Comparison of ENCODE assay signal across 8 cellular contexts in the genomic region with DNA sequence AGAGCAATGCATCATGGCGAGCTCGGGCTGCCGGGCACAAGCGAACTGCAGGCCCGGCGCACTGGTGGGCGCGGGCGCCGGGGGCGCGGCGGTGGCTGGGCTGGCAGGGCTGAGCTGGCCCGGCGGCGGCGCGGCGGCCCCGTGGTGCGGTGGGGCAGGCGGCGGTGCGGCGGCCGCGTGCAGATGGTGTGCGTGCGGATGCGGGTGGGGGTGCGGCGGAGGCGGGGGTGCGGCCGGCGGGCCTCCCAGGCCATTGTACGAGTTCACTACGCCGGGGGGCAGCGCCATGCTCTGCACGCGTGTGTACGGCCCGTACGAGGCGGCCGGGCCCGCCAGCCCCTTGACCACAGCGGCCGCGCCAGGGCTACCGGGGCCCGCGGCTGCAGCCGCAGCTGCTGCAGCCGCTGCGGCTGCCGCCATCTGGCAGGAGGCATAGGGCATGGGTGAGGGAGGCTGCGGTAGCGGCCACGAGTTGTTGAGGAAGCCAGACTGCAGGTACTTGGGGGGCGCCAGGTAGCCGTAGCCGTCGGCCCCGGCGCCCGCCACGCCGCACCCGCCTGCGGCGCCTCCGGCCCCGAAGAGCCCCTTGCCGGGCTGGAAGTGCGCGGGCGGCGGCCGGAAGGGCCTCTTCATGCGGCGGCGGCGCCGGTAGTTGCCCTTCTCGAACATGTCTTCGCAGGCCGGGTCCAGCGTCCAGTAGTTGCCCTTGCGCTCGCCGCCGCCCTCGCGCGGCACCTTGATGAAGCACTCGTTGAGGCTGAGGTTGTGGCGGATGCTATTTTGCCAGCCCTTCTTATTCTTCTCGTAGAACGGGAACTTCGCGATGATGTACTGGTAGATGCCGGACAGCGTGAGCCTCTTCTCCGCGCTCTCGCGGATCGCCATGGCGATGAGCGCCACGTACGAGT. TPM values are rescaled to one million over a fixed set of nuclear protein-coding genes. Genes with fewer than 3 reads are reported as not detected.
DNase-seq lines count a peak whose midpoint lies in the region; ATAC-seq lines count a peak whose summit lies in the region.

No MANE protein-coding gene starts in this region.

- H3K27me3 Mint-ChIP-seq in activated CD4-positive, alpha-beta T cell treated with anti-CD3 and anti-CD28 coated beads, Interleukin-2, amount 10 ng/mL, durations not matched to agents 24 days and 14 days = peaks cover 83% of the 10 kb centered on the region

- peak overlapping the region; percentile 49 for H3K4me3 ChIP-seq in effector memory CD4-positive, alpha-beta T cell (ENCODE audit: insufficient read depth, low read depth, low read length, poor library complexity, severe bottlenecking)

- H3K4me1 Mint-ChIP-seq in activated CD4-positive, alpha-beta T cell treated with anti-CD3 and anti-CD28 coated beads, Interleukin-2, amount 10 ng/mL, durations not matched to agents 24 days and 14 days = peaks cover 21% of the 10 kb centered on the region

- H3K27me3 ChIP-seq in effector memory CD4-positive, alpha-beta T cell (replicated peaks; ENCODE audit: control insufficient read depth, insufficient read depth, low read length, poor library complexity, severe bottlenecking) = peaks cover 78% of the 10 kb centered on the region

- H3K27ac ChIP-seq in effector memory CD4-positive, alpha-beta T cell (ENCODE audit: insufficient read depth, low read length, poor library complexity, severe bottlenecking) = no peak overlapping the region

- H3K9me3 Mint-ChIP-seq in activated CD4-positive, alpha-beta T cell treated with anti-CD3 and anti-CD28 coated beads, Interleukin-2, amount 10 ng/mL, durations not matched to agents 24 days and 14 days = peaks cover 3% of the 10 kb centered on the region

- peak; percentile 77 for DNase-seq in activated CD4-positive, alpha-beta T cell treated with anti-CD3 and anti-CD28 coated beads, Interleukin-2, amount 10 ng/mL, durations not matched to agents 24 days and 14 days
- DNase-seq in activated CD4-positive, alpha-beta T cell treated with anti-CD3 and anti-CD28 coated beads, Interleukin-2, amount 50 U/mL, for 1 hour = no peak
- DNase-seq in NOMO-1 treated with DMSO at 0.1 percent for 48 hours (lab: John Stamatoyannopoulos, UW; ENCODE audit: unreplicated experiment) = peak; percentile 79
- DNase-seq in effector memory CD4-positive, alpha-beta T cell = no peak
- DNase-seq in myocyte (ENCODE audit: low read depth) = peak; percentile 67
- no peak for DNase-seq in SKM-1 (lab: John Stamatoyannopoulos, UW; ENCODE audit: unreplicated experiment)
- DNase-seq in G401 (ENCODE audit: low spot score) = no peak

- intact Hi-C loops in activated CD4-positive, alpha-beta T cell treated with anti-CD3 and anti-CD28 coated beads, Interleukin-2, amount 10 ng/mL, durations not matched to agents 24 days and 14 days (cut with micrococcal nuclease) = loop anchor here (1.0 to 5.0 kb wide), 2 partner anchors 10 to 1174 kb away; no protein-coding TSS in a partner anchor

- in situ Hi-C loops in G401 (cut with HindIII; ENCODE audit: low sequenced_read_pairs) = no loop called here

- peaks cover 52% of the 10 kb centered on the region for H3K4me1 ChIP-seq in effector memory CD4-positive, alpha-beta T cell (ENCODE audit: control insufficient read depth, insufficient read depth, low read length, poor library complexity, severe bottlenecking)

- peak overlapping the region; percentile 48 for H3K27ac Mint-ChIP-seq in activated CD4-positive, alpha-beta T cell treated with anti-CD3 and anti-CD28 coated beads, Interleukin-2, amount 10 ng/mL, durations not matched to agents 24 days and 14 days

- peak overlapping the region; percentile 79 for H3K4me3 Mint-ChIP-seq in activated CD4-positive, alpha-beta T cell treated with anti-CD3 and anti-CD28 coated beads, Interleukin-2, amount 10 ng/mL, durations not matched to agents 24 days and 14 days

- H3K36me3 ChIP-seq in effector memory CD4-positive, alpha-beta T cell (ENCODE audit: control insufficient read depth, insufficient read depth, low read length) = no peaks in the 10 kb centered on the region

- peaks cover 9% of the 10 kb centered on the region for H3K36me3 Mint-ChIP-seq in activated CD4-positive, alpha-beta T cell treated with anti-CD3 and anti-CD28 coated beads, Interleukin-2, amount 10 ng/mL, durations not matched to agents 24 days and 14 days (ENCODE audit: low read depth)

- ATAC-seq in GM21367 (IDR thresholded peaks at IDR 0.05; ENCODE audit: unreplicated experiment) = no peak

- H3K9me3 ChIP-seq in effector memory CD4-positive, alpha-beta T cell (ENCODE audit: control insufficient read depth, low read length) = no peaks in the 10 kb centered on the region

RNA-seq across cellular contexts. Expression of a gene that starts 1.0 kb away (rescaled TPM):
- not detected in 2 replicates for total RNA-seq in activated CD4-positive, alpha-beta T cell treated with anti-CD3 and anti-CD28 coated beads, Interleukin-2, amount 10 ng/mL, durations not matched to agents 24 days and 14 days
- 3.0 and 3.1 TPM in 2 replicates for total RNA-seq in myocyte
- 1.7 TPM for polyA plus RNA-seq in myocyte (2012)
- total RNA-seq in G401 (2014; rRNA removed; shearing (Covaris generic)) = 0.06 TPM in 1 of 2 replicates, not detected in the other

RNA-seq across cellular contexts. Expression of a gene that starts 1.1 kb away (rescaled TPM):
- not detected in 2 replicates for total RNA-seq in activated CD4-positive, alpha-beta T cell treated with anti-CD3 and anti-CD28 coated beads, Interleukin-2, amount 10 ng/mL, durations not matched to agents 24 days and 14 days
- 3.2 and 3.3 TPM in 2 replicates for total RNA-seq in myocyte
- polyA plus RNA-seq in myocyte (2012) = 1.8 TPM
- total RNA-seq in G401 (2014; rRNA removed; shearing (Covaris generic)) = 1.2 TPM in 1 of 2 replicates, not detected in the other

Comparison
In these comparisons a context has a peak if more than half of its experiments do, and no peak if none do; other contexts are left out.
1. DNase-seq: peak in activated CD4-positive, alpha-beta T cell treated with anti-CD3 and anti-CD28 coated beads, Interleukin-2, amount 10 ng/mL, durations not matched to agents 24 days and 14 days (single experiment), NOMO-1 treated with DMSO at 0.1 percent for 48 hours (single experiment) and myocyte (single experiment); none in activated CD4-positive, alpha-beta T cell treated with anti-CD3 and anti-CD28 coated beads, Interleukin-2, amount 50 U/mL, for 1 hour (single experiment), effector memory CD4-positive, alpha-beta T cell (0 of 3), SKM-1 (single experiment) and G401 (single experiment).